Comparison of ENCODE assay signal across 2 cellular contexts in the genomic region with DNA sequence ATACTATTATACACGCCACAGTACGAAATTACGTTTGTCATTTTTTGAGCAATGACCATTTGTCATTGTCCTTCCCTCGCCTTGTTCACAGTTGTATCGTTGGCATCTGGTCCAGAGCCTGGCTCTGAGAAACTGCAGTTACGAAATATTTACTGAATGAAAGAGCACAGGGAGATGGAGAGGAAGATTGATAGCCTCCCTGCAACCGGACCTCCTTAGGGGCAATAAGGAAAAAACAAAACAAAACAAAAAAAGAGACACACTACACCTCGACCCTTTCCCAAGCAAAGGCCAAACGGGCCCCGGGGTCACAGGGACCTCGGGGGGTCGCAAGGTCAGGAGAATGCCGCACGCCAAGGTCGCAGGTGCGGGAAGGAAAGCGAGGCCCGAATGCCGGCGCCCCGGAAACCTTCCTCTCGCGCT.
TF ChIP-seq lines count a peak whose summit lies in the region.

No MANE protein-coding gene starts in this region.

TF ChIP-seq in SK-N-SH, 30 proteins besides CTCF, POLR2A, EP300 and RAD21 (continued from another document):
- TF ChIP-seq, protein P1, sequence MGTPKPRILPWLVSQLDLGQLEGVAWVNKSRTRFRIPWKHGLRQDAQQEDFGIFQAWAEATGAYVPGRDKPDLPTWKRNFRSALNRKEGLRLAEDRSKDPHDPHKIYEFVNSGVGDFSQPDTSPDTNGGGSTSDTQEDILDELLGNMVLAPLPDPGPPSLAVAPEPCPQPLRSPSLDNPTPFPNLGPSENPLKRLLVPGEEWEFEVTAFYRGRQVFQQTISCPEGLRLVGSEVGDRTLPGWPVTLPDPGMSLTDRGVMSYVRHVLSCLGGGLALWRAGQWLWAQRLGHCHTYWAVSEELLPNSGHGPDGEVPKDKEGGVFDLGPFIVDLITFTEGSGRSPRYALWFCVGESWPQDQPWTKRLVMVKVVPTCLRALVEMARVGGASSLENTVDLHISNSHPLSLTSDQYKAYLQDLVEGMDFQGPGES (IDR thresholded peaks at IDR 0.05; ENCODE audit: low read depth, low read length), result no peak
- no peak for TF ChIP-seq NRF1 (IDR thresholded peaks at IDR 0.05; ENCODE audit: low read depth, low read length)
- no peak for TF ChIP-seq GATA2 (CRISPR knock-in tag; IDR thresholded peaks at IDR 0.05)
- no peak for TF ChIP-seq PBX3 (IDR thresholded peaks at IDR 0.05)
- no peak for TF ChIP-seq CHD2 (IDR thresholded peaks at IDR 0.05; ENCODE audit: low read length, partially characterized antibody)
- no peak for TF ChIP-seq SIN3A (IDR thresholded peaks at IDR 0.05; ENCODE audit: borderline replicate concordance, low read depth, low read length)
- TF ChIP-seq FOXM1 (IDR thresholded peaks at IDR 0.05; ENCODE audit: low read depth), result no peak
- TF ChIP-seq MXI1 (IDR thresholded peaks at IDR 0.05; ENCODE audit: low read depth, low read length), result no peak
- no peak for TF ChIP-seq MEF2A (IDR thresholded peaks at IDR 0.05; ENCODE audit: borderline replicate concordance, low read depth)
- TF ChIP-seq TCF12 (IDR thresholded peaks at IDR 0.05), result no peak
- no peak for TF ChIP-seq NFIC (IDR thresholded peaks at IDR 0.05; ENCODE audit: borderline replicate concordance)
- TF ChIP-seq FOXJ3 (CRISPR knock-in tag; IDR thresholded peaks at IDR 0.05), result no peak
- TF ChIP-seq RXRA (IDR thresholded peaks at IDR 0.05; ENCODE audit: borderline replicate concordance, low read depth), result no peak

TF ChIP-seq in SK-N-SH treated with all-trans-retinoic acid at 6 μM for 48 hours, 23 proteins besides CTCF, POLR2A, EP300 and RAD21 (continued from another document):
- TF ChIP-seq GLIS3 (CRISPR knock-in tag; IDR thresholded peaks at IDR 0.05) (no peak; the same call in 1 of the 2 replicates), TOX (CRISPR knock-in tag; IDR thresholded peaks at IDR 0.05; ENCODE audit: borderline replicate concordance) (no peak), PPARA (CRISPR knock-in tag; IDR thresholded peaks at IDR 0.05; ENCODE audit: borderline replicate concordance) (no peak), ZNF8 (CRISPR knock-in tag; IDR thresholded peaks at IDR 0.05) (no peak), ZC3H10 (CRISPR knock-in tag; IDR thresholded peaks at IDR 0.05) (no peak), ZFP3 (CRISPR knock-in tag; IDR thresholded peaks at IDR 0.05) (no peak), CREB5 (CRISPR knock-in tag; IDR thresholded peaks at IDR 0.05; ENCODE audit: low read depth) (no peak)
